ENCODE assay signal across 9 cellular contexts in the genomic region with DNA sequence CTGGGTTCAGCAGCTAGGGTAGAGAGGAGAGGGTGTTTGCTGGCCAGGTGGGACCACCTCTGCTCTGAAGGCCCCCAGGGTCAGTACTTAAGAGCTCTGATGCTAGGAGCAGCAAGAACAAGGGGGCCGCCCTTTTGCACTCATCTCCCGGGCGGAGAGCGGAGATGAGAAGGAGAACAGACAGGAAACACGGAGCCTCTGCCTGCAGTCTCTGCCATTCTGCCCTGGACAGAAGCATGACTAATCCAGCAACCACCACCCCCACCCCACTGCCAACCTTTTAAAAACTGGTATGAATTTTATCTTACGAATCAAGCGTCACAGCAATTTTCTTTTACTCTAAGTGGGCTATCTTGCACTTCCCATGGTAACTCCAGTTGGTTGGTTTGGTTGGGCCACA.
"Had no signal": no experiment of that assay in that cellular context is flagged by ENCODE, and none has a peak within 500 bp of the region (broad histone marks: within the 10 kb centered on the region; RNA-seq: fewer than 3 reads in every experiment).

No MANE protein-coding gene starts in this region.

- H3K4me2 ChIP-seq: smooth muscle cell had no signal

- DNase-seq: activated CD4-positive, alpha-beta T cell treated with anti-CD3 and anti-CD28 coated beads, Interleukin-2, amount 10 ng/mL, durations not matched to agents 7 days and 5 days; activated CD4-positive, CD25-positive, alpha-beta regulatory T cell; activated CD8-positive, alpha-beta memory T cell treated with anti-CD3 and anti-CD28 coated beads for 24 hours; effector memory CD8-positive, alpha-beta T cell; left colon; stimulated activated naive CD4-positive, alpha-beta T cell; substantia nigra; trophoblast cell had no signal

- ATAC-seq: effector memory CD8-positive, alpha-beta T cell; left colon had no signal

- H3K4me3 ChIP-seq: smooth muscle cell had no signal
